In genomic region chr14:102234331-102235264, GRCh38 we compare ENCODE assay signal across 1 cellular context.
TF ChIP-seq lines count a peak whose summit lies in the region.

No MANE protein-coding gene starts in this region.

TF ChIP-seq in IMR-90, 13 proteins besides CTCF, POLR2A, EP300 and RAD21 (continued from another document):
- no peak for TF ChIP-seq CHD1 (IDR thresholded peaks at IDR 0.05; ENCODE audit: low read depth, low read length)
